8 cellular contexts compared by ENCODE assay signal in genomic region chr1:206461602-206462455, GRCh38. TPM values are rescaled to one million over a fixed set of nuclear protein-coding genes. Genes with fewer than 3 reads are reported as not detected.
DNase-seq lines count a peak whose midpoint lies in the region; TF ChIP-seq lines count a peak whose summit lies in the region.

No MANE protein-coding gene starts in this region.

- H3K27ac Mint-ChIP-seq in activated T-helper 1 cell treated with anti-CD3 and anti-CD28 coated beads, Interleukin-12 subunit alpha, Interleukin-12 subunit beta, Interleukin-2, Interleukin-4 antibody, amounts not matched to agents 30 ng/mL and 10 ng/mL and 1 ng/mL, durations not matched to agents 14 hours and 24 hours and 36 hours: no peak overlapping the region
- no peak overlapping the region for H3K27ac Mint-ChIP-seq in type B pancreatic cell

- H3K4me1 Mint-ChIP-seq in activated T-helper 1 cell treated with anti-CD3 and anti-CD28 coated beads, Interleukin-12 subunit alpha, Interleukin-12 subunit beta, Interleukin-2, Interleukin-4 antibody, amounts not matched to agents 30 ng/mL and 10 ng/mL and 1 ng/mL, durations not matched to agents 14 hours and 24 hours and 36 hours (ENCODE audit: low read depth): peaks cover 53% of the 10 kb centered on the region
- H3K4me1 Mint-ChIP-seq in type B pancreatic cell (ENCODE audit: unreplicated experiment): peaks cover 13% of the 10 kb centered on the region

- no peak overlapping the region for H3K4me3 Mint-ChIP-seq in activated T-helper 1 cell treated with anti-CD3 and anti-CD28 coated beads, Interleukin-12 subunit alpha, Interleukin-12 subunit beta, Interleukin-2, Interleukin-4 antibody, amounts not matched to agents 30 ng/mL and 10 ng/mL and 1 ng/mL, durations not matched to agents 14 hours and 24 hours and 36 hours
- no peak overlapping the region for H3K4me3 Mint-ChIP-seq in type B pancreatic cell

- H3K9me3 Mint-ChIP-seq in activated T-helper 1 cell treated with anti-CD3 and anti-CD28 coated beads, Interleukin-12 subunit alpha, Interleukin-12 subunit beta, Interleukin-2, Interleukin-4 antibody, amounts not matched to agents 30 ng/mL and 10 ng/mL and 1 ng/mL, durations not matched to agents 14 hours and 24 hours and 36 hours: no peaks in the 10 kb centered on the region
- H3K9me3 Mint-ChIP-seq in type B pancreatic cell: peaks cover 3% of the 10 kb centered on the region

- peaks cover 24% of the 10 kb centered on the region for H3K4me1 ChIP-seq in KMS-11 (ENCODE audit: low read depth, poor library complexity, severe bottlenecking)

- no peaks in the 10 kb centered on the region for H3K36me3 ChIP-seq in KMS-11 (ENCODE audit: insufficient read depth)

- no peak overlapping the region for H3K9ac ChIP-seq in KMS-11

- no peak overlapping the region for H3K27ac ChIP-seq in KMS-11

- intact Hi-C loops in activated T-helper 1 cell treated with anti-CD3 and anti-CD28 coated beads, Interleukin-12 subunit alpha, Interleukin-12 subunit beta, Interleukin-2, Interleukin-4 antibody, amounts not matched to agents 30 ng/mL and 10 ng/mL and 1 ng/mL, durations not matched to agents 14 hours and 24 hours and 36 hours (cut with micrococcal nuclease): loop anchor here (1.0 kb wide), 1 partner anchor 17 kb away; no protein-coding TSS in a partner anchor

- peak; percentile 75 for DNase-seq in activated gamma-delta T cell treated with Interleukin-2 at 50 U/mL for 16 hours
- DNase-seq in activated gamma-delta T cell (lab: John Stamatoyannopoulos, UW): no peak
- peak; percentile 84 for DNase-seq in RPMI8226
- peak; percentile 65 for DNase-seq in activated T-helper 1 cell treated with anti-CD3 and anti-CD28 coated beads, Interleukin-12 subunit alpha, Interleukin-12 subunit beta, Interleukin-2, Interleukin-4 antibody, amounts not matched to agents 30 ng/mL and 10 ng/mL and 1 ng/mL, durations not matched to agents 14 hours and 24 hours and 36 hours (ENCODE audit: low spot score)
- peak; percentile 87 for DNase-seq in fibroblast of pulmonary artery (ENCODE audit: low read depth)
- peak; percentile 33 for DNase-seq in occipital lobe (lab: John Stamatoyannopoulos, UW)
- DNase-seq in type B pancreatic cell (ENCODE audit: extremely low spot score, unreplicated experiment): no peak

- H3K27me3 ChIP-seq in KMS-11 (ENCODE audit: insufficient read depth, low read depth): no peaks in the 10 kb centered on the region

- H3K4me3 ChIP-seq in KMS-11 (IDR thresholded peaks at IDR 0.05; ENCODE audit: insufficient read depth, low read depth, low read length) (no peak overlapping the region), fibroblast of pulmonary artery (replicated peaks; ENCODE audit: low read depth, low read length) (no peak overlapping the region)

- H3K79me2 ChIP-seq in KMS-11 (ENCODE audit: insufficient read depth, low read depth): no peaks in the 10 kb centered on the region

- no peak overlapping the region for H3K4me2 ChIP-seq in KMS-11

- TF ChIP-seq CTCF in KMS-11 (conservative IDR thresholded peaks at IDR 0.05; ENCODE audit: low read depth, low read length) (peak; percentile 96), fibroblast of pulmonary artery (IDR thresholded peaks at IDR 0.05; ENCODE audit: low read length, missing control alignments) (peak; percentile 84), type B pancreatic cell (conservative IDR thresholded peaks at IDR 0.05) (peak; percentile 87)

- H4K20me1 ChIP-seq in KMS-11 (ENCODE audit: insufficient read depth): no peaks in the 10 kb centered on the region

- peaks cover 36% of the 10 kb centered on the region for H3K36me3 Mint-ChIP-seq in activated T-helper 1 cell treated with anti-CD3 and anti-CD28 coated beads, Interleukin-12 subunit alpha, Interleukin-12 subunit beta, Interleukin-2, Interleukin-4 antibody, amounts not matched to agents 30 ng/mL and 10 ng/mL and 1 ng/mL, durations not matched to agents 14 hours and 24 hours and 36 hours (ENCODE audit: low read depth)
- H3K36me3 Mint-ChIP-seq in type B pancreatic cell: peaks cover 32% of the 10 kb centered on the region

- H3K27me3 Mint-ChIP-seq in activated T-helper 1 cell treated with anti-CD3 and anti-CD28 coated beads, Interleukin-12 subunit alpha, Interleukin-12 subunit beta, Interleukin-2, Interleukin-4 antibody, amounts not matched to agents 30 ng/mL and 10 ng/mL and 1 ng/mL, durations not matched to agents 14 hours and 24 hours and 36 hours (ENCODE audit: insufficient read depth): no peaks in the 10 kb centered on the region
- peaks cover 10% of the 10 kb centered on the region for H3K27me3 Mint-ChIP-seq in type B pancreatic cell

- no peak overlapping the region for H2AFZ ChIP-seq in KMS-11 (ENCODE audit: low read depth)

RNA-seq across cellular contexts. Expression of gene IKBKE, which starts 8.4 kb away (rescaled TPM):
- 59.8 and 64.9 TPM in 2 replicates for total RNA-seq in activated T-helper 1 cell treated with anti-CD3 and anti-CD28 coated beads, Interleukin-12 subunit alpha, Interleukin-12 subunit beta, Interleukin-2, Interleukin-4 antibody, amounts not matched to agents 30 ng/mL and 10 ng/mL and 1 ng/mL, durations not matched to agents 14 hours and 24 hours and 36 hours
- 1.1 TPM for total RNA-seq in occipital lobe
- 10.7 and 13.4 TPM in 2 replicates for total RNA-seq in type B pancreatic cell (ENCODE audit: low replicate concordance)

RNA-seq across cellular contexts. Expression of gene RASSF5, which starts 45.5 kb away (rescaled TPM):
- total RNA-seq in activated T-helper 1 cell treated with anti-CD3 and anti-CD28 coated beads, Interleukin-12 subunit alpha, Interleukin-12 subunit beta, Interleukin-2, Interleukin-4 antibody, amounts not matched to agents 30 ng/mL and 10 ng/mL and 1 ng/mL, durations not matched to agents 14 hours and 24 hours and 36 hours: 220 and 221 TPM in 2 replicates
- total RNA-seq in occipital lobe (0.62 TPM), type B pancreatic cell (ENCODE audit: low replicate concordance) (3.8 and 5.9 TPM in 2 replicates)

Comparison
In these comparisons a context has a peak if more than half of its experiments do, and no peak if none do; other contexts are left out.
1. DNase-seq: peak in activated gamma-delta T cell treated with Interleukin-2 at 50 U/mL for 16 hours (single experiment), RPMI8226 (single experiment), activated T-helper 1 cell treated with anti-CD3 and anti-CD28 coated beads, Interleukin-12 subunit alpha, Interleukin-12 subunit beta, Interleukin-2, Interleukin-4 antibody, amounts not matched to agents 30 ng/mL and 10 ng/mL and 1 ng/mL, durations not matched to agents 14 hours and 24 hours and 36 hours (single experiment), fibroblast of pulmonary artery (single experiment) and occipital lobe (single experiment); none in activated gamma-delta T cell (single experiment) and type B pancreatic cell (single experiment).
2. RNA of gene RASSF5, which starts 45.5 kb away (total RNA-seq): 220 to 221 TPM in activated T-helper 1 cell treated with anti-CD3 and anti-CD28 coated beads, Interleukin-12 subunit alpha, Interleukin-12 subunit beta, Interleukin-2, Interleukin-4 antibody, amounts not matched to agents 30 ng/mL and 10 ng/mL and 1 ng/mL, durations not matched to agents 14 hours and 24 hours and 36 hours; 3.8 to 5.9 TPM in type B pancreatic cell and 0.62 TPM in occipital lobe (single experiment); every median in the first group is over 10 times any median in the second.
3. Peak in every context shown above with its lines, with median percentiles within 50 percentile points of each other: CTCF ChIP-seq.